8 cellular contexts compared by ENCODE assay signal in the genomic region with DNA sequence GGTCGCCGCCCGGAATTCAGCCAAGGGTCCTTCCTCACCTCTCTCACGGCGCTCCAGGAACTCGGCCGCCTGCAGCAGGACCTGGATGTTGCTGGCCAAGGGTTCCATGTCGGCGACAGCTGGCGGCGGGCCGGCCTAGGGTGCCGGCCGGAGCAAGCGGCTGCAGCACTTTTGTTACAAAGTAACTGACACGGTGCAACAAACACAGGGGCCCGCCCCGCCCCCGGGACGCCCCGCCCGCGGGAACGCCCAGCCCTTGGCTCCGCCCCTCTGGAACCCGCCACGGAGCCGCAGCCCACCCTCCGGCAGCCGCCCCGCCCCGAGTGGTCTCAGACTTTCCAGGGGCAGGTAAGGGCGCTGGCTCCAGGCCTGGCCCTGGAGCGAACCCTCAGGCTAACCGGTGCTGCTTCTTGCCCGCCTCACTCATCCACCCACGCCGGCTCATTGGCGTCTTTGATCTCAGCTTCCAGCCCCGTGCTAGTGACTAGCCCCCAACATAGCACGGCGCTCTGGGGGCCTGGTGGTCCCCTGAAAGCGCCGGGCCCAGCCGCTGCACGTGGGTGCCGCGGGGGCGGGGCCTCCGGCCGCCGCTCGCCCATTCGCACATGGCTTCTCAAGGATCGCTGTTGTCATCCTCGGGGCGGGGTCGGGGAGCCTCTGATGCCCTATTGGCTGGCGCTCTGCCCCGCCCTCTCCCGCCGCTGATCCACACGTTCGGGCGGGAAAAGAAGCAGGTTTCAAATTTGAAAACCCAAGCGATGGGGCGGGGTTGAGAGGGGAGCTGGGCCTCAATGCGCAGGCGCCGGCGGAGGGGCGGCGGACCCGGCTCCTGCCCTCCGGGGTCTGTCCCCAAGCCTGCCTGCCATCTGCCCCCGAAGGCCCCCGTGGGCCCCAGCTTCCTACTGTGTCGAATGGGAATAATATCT. TPM values are rescaled to one million over a fixed set of nuclear protein-coding genes. Genes with fewer than 3 reads are reported as not detected.
DNase-seq lines count a peak whose midpoint lies in the region; ATAC-seq and TF ChIP-seq lines count a peak whose summit lies in the region.

A gene with protein sequence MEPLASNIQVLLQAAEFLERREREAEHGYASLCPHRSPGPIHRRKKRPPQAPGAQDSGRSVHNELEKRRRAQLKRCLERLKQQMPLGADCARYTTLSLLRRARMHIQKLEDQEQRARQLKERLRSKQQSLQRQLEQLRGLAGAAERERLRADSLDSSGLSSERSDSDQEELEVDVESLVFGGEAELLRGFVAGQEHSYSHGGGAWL (minus strand): TSS at position 176 of the 926 bp plus-strand sequence. CDS start 68 bp downstream, at position 108.

- H3K9me3 ChIP-seq in CD8-positive, alpha-beta memory T cell (ENCODE audit: low read length), result no peaks in the 10 kb centered on the region
- H3K9me3 ChIP-seq in lung (ENCODE audit: control insufficient read depth in 2 of 2, insufficient read depth in 1 of 2, low read length in 1 of 2), result no peaks in the 10 kb centered on the region

- ATAC-seq in GM19463 (IDR thresholded peaks at IDR 0.05; ENCODE audit: unreplicated experiment) (peak; percentile 77), lung (ENCODE audit: insufficient read depth, low FRiP score) (peak; percentile 90)

- H3K4me1 ChIP-seq in CD8-positive, alpha-beta memory T cell (ENCODE audit: insufficient read depth, low read length), result peaks cover 20% of the 10 kb centered on the region
- H3K4me1 ChIP-seq in lung (ENCODE audit: control insufficient read depth in 2 of 2, insufficient read depth in 2 of 2, low read length in 2 of 2), result peaks cover 0 to 15% of the 10 kb centered on the region in 2 donors

- peak within 1 kb of the TSS; percentile 70 to 92 (median 78) for H3K4me3 Mint-ChIP-seq in CD8-positive, alpha-beta memory T cell

- CTCF ChIA-PET in CD8-positive, alpha-beta memory T cell (lab: Charles Lee), result interaction anchor here (1.0 to 3.5 kb wide), 9 partner anchors 14 to 199 kb away, joined by 3 to 28 read pairs (median 5); no protein-coding TSS in a partner anchor

- H3K27me3 Mint-ChIP-seq in CD8-positive, alpha-beta memory T cell, result peaks cover 0 to 2% of the 10 kb centered on the region in 2 donors

- H3K4me1 Mint-ChIP-seq in CD8-positive, alpha-beta memory T cell, result peaks cover 29 to 43% (median 30%) of the 10 kb centered on the region in 3 donors

- H3K36me3 Mint-ChIP-seq in CD8-positive, alpha-beta memory T cell, result peaks cover under 1 to 2% (median 2%) of the 10 kb centered on the region in 3 donors

- peak within 1 kb of the TSS; percentile 70 for H3K4me3 ChIP-seq in CD8-positive, alpha-beta memory T cell (ENCODE audit: low read length)
- H3K4me3 ChIP-seq in HL-60 (replicated peaks; ENCODE audit: insufficient read depth, low read length), result peak within 1 kb of the TSS; percentile 74
- H3K4me3 ChIP-seq in dorsolateral prefrontal cortex, result peak within 1 kb of the TSS; percentile 39 to 81 (median 67)
- peak within 1 kb of the TSS; percentile 48 for H3K4me3 ChIP-seq in lung

- intact Hi-C loops in dorsolateral prefrontal cortex (cut with DNase I), result loop anchor here (5.0 to 10.0 kb wide), 3 partner anchors 40 to 193 kb away; a partner anchor contains a TSS

- peak within 1 kb of the TSS; percentile 32 to 84 (median 57) for H3K27ac Mint-ChIP-seq in CD8-positive, alpha-beta memory T cell

- no peaks in the 10 kb centered on the region for H3K27me3 ChIP-seq in CD8-positive, alpha-beta memory T cell (ENCODE audit: insufficient read depth, low read length, poor library complexity, severe bottlenecking)
- H3K27me3 ChIP-seq in HL-60 (ENCODE audit: insufficient read depth, poor library complexity, severe bottlenecking) (no peaks in the 10 kb centered on the region), dorsolateral prefrontal cortex (no peaks in the 10 kb centered on the region), lung (ENCODE audit: control insufficient read depth, insufficient read depth) (no peaks in the 10 kb centered on the region)

- no peaks in the 10 kb centered on the region for H3K9me3 Mint-ChIP-seq in CD8-positive, alpha-beta memory T cell

- TF ChIP-seq CTCF in HL-60 (IDR thresholded peaks at IDR 0.05; ENCODE audit: insufficient read depth, low read length) (no peak), dorsolateral prefrontal cortex (IDR thresholded peaks at IDR 0.05 in 54 of 56, conservative IDR thresholded peaks at IDR 0.05 in 2 of 56; ENCODE audit: low read depth in 1 of 56, partially characterized antibody in 56 of 56) (peak in 3 of 56 donors; percentile 7 to 17 (median 16)), lung (IDR thresholded peaks at IDR 0.05; ENCODE audit: control extremely low read depth, extremely low read depth) (no peak)

- peaks cover 2% of the 10 kb centered on the region for H3K36me3 ChIP-seq in CD8-positive, alpha-beta memory T cell (ENCODE audit: insufficient read depth, low read length)
- peaks cover 0 to 4% of the 10 kb centered on the region in 2 donors for H3K36me3 ChIP-seq in lung (ENCODE audit: control insufficient read depth in 2 of 2, insufficient read depth in 2 of 2, low read length in 2 of 2)

- DNase-seq in CD8-positive, alpha-beta memory T cell, result peak; percentile 92 to 96 (median 94)
- peak; percentile 87 to 98 for DNase-seq in HL-60 (ENCODE audit: low read depth in 1 of 2, low spot score in 1 of 2)
- peak; percentile 91 for DNase-seq in NCI-H82 treated with DMSO at 0.1 percent for 48 hours (lab: John Stamatoyannopoulos, UW; ENCODE audit: unreplicated experiment)
- peak; percentile 99 for DNase-seq in activated CD4-positive, alpha-beta T cell treated with anti-CD3 and anti-CD28 coated beads, Interleukin-2, amount 50 U/mL, for 48 hours
- peak; percentile 89 to 98 (median 95) for DNase-seq in dorsolateral prefrontal cortex
- DNase-seq in lung (ENCODE audit: low spot score), result peak; percentile 95
- peak; percentile 82 to 90 (median 83) for DNase-seq in stimulated activated CD4-positive, alpha-beta T cell treated with anti-CD3 and anti-CD28 coated beads, TNF-alpha, amount 100 ng/mL, for 1 hour (ENCODE audit: low read depth in 3 of 3, low spot score in 1 of 3)

- POLR2A ChIA-PET in CD8-positive, alpha-beta memory T cell (lab: Charles Lee), result interaction anchor here (0.7 to 1.2 kb wide), 4 partner anchors 8 to 144 kb away, joined by 3 to 5 read pairs (median 4); a partner anchor contains a TSS

- WGBS in lung, 2 donors, result 0 to 1% methylated on average over 70 to 78 of the region's 78 CpGs

- peak within 1 kb of the TSS; percentile 51 for H3K27ac ChIP-seq in CD8-positive, alpha-beta memory T cell (ENCODE audit: low read depth, low read length)
- H3K27ac ChIP-seq in HL-60 (replicated peaks) (peak within 1 kb of the TSS; percentile 90), dorsolateral prefrontal cortex (no peak within 1 kb of the TSS), lung (ENCODE audit: low read depth in 1 of 2, low read length in 1 of 2) (no peak within 1 kb of the TSS)

RNA-seq across cellular contexts. Expression of the gene that starts here (rescaled TPM):
- 10 to 100 TPM; 10.2 to 13.4 TPM for total RNA-seq in CD8-positive, alpha-beta memory T cell
- polyA plus RNA-seq in CD8-positive, alpha-beta memory T cell, result 0.79 TPM
- total RNA-seq in dorsolateral prefrontal cortex (10 to 100 TPM in 8 of 120 experiments, 1 to 10 TPM in 112; 2.1 to 12.7 (median 5.8) TPM), lung (1 to 10 TPM; 7.4 to 8.4 TPM)
- 10 to 100 TPM; 17.5 to 29.0 TPM for polyA plus RNA-seq in lung

Comparison
In these comparisons a context has a peak if more than half of its experiments do, and no peak if none do; other contexts are left out.
1. RNA of the gene that starts here (polyA plus RNA-seq): 17.5 to 29.0 TPM in lung; 0.79 TPM in CD8-positive, alpha-beta memory T cell (single experiment); every median in the first group is over 10 times any median in the second.
2. H3K27ac ChIP-seq: peak in CD8-positive, alpha-beta memory T cell (single experiment) and HL-60 (single experiment); none in dorsolateral prefrontal cortex (0 of 59) and lung (0 of 2).
3. Peak in every context shown above with its lines, with median percentiles within 50 percentile points of each other: DNase-seq and H3K4me3 ChIP-seq.